13 cellular contexts compared by ENCODE assay signal in the genomic region with DNA sequence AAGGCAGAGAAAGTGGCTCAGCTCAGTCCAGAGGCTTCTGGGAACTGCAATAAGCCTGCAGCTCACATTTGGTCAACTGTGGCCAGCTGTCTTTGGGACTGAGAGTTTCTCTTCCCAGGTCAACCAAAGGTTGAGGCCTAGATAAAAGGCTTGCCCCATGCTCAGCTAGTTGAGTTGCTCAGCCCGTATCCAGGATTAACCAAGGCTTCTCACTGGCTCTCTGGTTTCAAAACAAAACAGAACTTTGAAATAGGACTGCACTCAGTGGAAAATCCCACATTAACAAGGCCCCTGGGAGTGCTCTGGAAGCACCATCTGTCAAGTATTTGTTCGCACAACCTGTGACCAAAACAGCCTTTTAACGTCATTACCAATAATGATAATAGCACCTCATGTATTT. TPM values are rescaled to one million over a fixed set of nuclear protein-coding genes. Genes with fewer than 3 reads are reported as not detected.
A peak's percentile ranks its signal among the peaks of the same experiment; 100 is the strongest.
DNase-seq lines count a peak whose midpoint lies in the region; ATAC-seq and TF ChIP-seq lines count a peak whose summit lies in the region.
"Had no signal": no experiment of that assay in that cellular context is flagged by ENCODE, and none has a peak within 500 bp of the region (broad histone marks: within the 10 kb centered on the region; RNA-seq: fewer than 3 reads in every experiment).

No MANE protein-coding gene starts in this region.

- H3K9me3 ChIP-seq in IMR-90 (ENCODE audit: control insufficient read depth, insufficient read depth, low read length), result no peaks in the 10 kb centered on the region
- no peaks in the 10 kb centered on the region for H3K9me3 ChIP-seq in hepatocyte (ENCODE audit: low read depth)
- H3K9me3 ChIP-seq in subcutaneous abdominal adipose tissue (ENCODE audit: control insufficient read depth in 5 of 5, low read length in 5 of 5), result no peaks in the 10 kb centered on the region
- no peaks in the 10 kb centered on the region for H3K9me3 ChIP-seq in colonic mucosa

- no peak overlapping the region for H3K4me3 Mint-ChIP-seq in chondrocyte (ENCODE audit: unreplicated experiment)
- H3K4me3 Mint-ChIP-seq: stimulated activated effector memory CD8-positive, alpha-beta T cell treated with anti-CD3 and anti-CD28 coated beads, Interleukin-12 subunit alpha, Interleukin-12 subunit beta, amount 100 ng/mL, for 72 hours had no signal

- no peak overlapping the region for H4K8ac ChIP-seq in IMR-90 (ENCODE audit: low read depth in 2 of 2, low read length in 2 of 2)

- no peaks in the 10 kb centered on the region for H3K79me2 ChIP-seq in hepatocyte

- no peak overlapping the region for H2AK5ac ChIP-seq in IMR-90 (ENCODE audit: low read depth, low read length)

- TF ChIP-seq RAD21 in IMR-90 (IDR thresholded peaks at IDR 0.05; ENCODE audit: low read length), result no peak

- no peak overlapping the region for H3K4ac ChIP-seq in IMR-90 (ENCODE audit: low read depth, low read length)

- intact Hi-C loops in IMR-90 (cut with micrococcal nuclease), result no loop called here
- intact Hi-C loops in colonic mucosa (cut with DNase I), result no loop called here

- H3K9ac ChIP-seq in IMR-90 (ENCODE audit: low read depth, low read length) (no peak overlapping the region), subcutaneous abdominal adipose tissue (ENCODE audit: low read length in 5 of 5) (peak overlapping the region in 1 of 5 donors; percentile 39), colonic mucosa (ENCODE audit: low read depth in 2 of 2, low read length in 2 of 2) (no peak overlapping the region)

- no peak overlapping the region for H2BK5ac ChIP-seq in IMR-90 (ENCODE audit: low read depth, low read length, poor library complexity, severe bottlenecking)

- no peak overlapping the region for H4K91ac ChIP-seq in IMR-90 (ENCODE audit: insufficient read depth, low read depth, low read length)

- H3K4me1 Mint-ChIP-seq in chondrocyte (ENCODE audit: low read depth), result peaks cover 18% of the 10 kb centered on the region
- H3K4me1 Mint-ChIP-seq: stimulated activated effector memory CD8-positive, alpha-beta T cell treated with anti-CD3 and anti-CD28 coated beads, Interleukin-12 subunit alpha, Interleukin-12 subunit beta, amount 100 ng/mL, for 72 hours had no signal

- dilution Hi-C loops in IMR-90 (cut with HindIII; ENCODE audit: low sequenced_read_pairs, unreplicated experiment), result no loop called here

- no peaks in the 10 kb centered on the region for H3K9me2 ChIP-seq in hepatocyte (replicated peaks; ENCODE audit: insufficient read depth)

- no peak overlapping the region for H3K4me3 ChIP-seq in IMR-90 (ENCODE audit: insufficient read depth, low read depth, low read length)
- H3K4me3 ChIP-seq in hepatocyte, result no peak overlapping the region
- no peak overlapping the region for H3K4me3 ChIP-seq in subcutaneous abdominal adipose tissue (ENCODE audit: low read depth in 1 of 5, low read length in 5 of 5)
- no peak overlapping the region for H3K4me3 ChIP-seq in colonic mucosa
- H3K4me3 ChIP-seq: dorsolateral prefrontal cortex had no signal

- no peak overlapping the region for H2BK20ac ChIP-seq in IMR-90 (ENCODE audit: low read depth, low read length)

- H3K27ac Mint-ChIP-seq in chondrocyte (ENCODE audit: unreplicated experiment), result no peak overlapping the region
- H3K27ac Mint-ChIP-seq: stimulated activated effector memory CD8-positive, alpha-beta T cell treated with anti-CD3 and anti-CD28 coated beads, Interleukin-12 subunit alpha, Interleukin-12 subunit beta, amount 100 ng/mL, for 72 hours had no signal

- no peak overlapping the region for H2AFZ ChIP-seq in IMR-90 (replicated peaks; ENCODE audit: low read length, poor library complexity)
- H2AFZ ChIP-seq in hepatocyte, result no peak overlapping the region

- no peak for DNase-seq in IMR-90
- DNase-seq in NCI-H82 (lab: John Stamatoyannopoulos, UW), result peak; percentile 98
- peak; percentile 56 for DNase-seq in hepatocyte (ENCODE audit: low spot score)
- no peak for DNase-seq in GM10248 (ENCODE audit: extremely low spot score)
- DNase-seq in chondrocyte (ENCODE audit: low spot score), result no peak
- no peak for DNase-seq in colonic mucosa
- DNase-seq: dorsolateral prefrontal cortex, EL, kidney, small intestine had no signal

- H3K27me3 ChIP-seq in IMR-90 (ENCODE audit: control insufficient read depth, insufficient read depth, low read length) (peaks cover 5% of the 10 kb centered on the region; the same call in 1 of the 2 replicates), hepatocyte (no peaks in the 10 kb centered on the region), subcutaneous abdominal adipose tissue (ENCODE audit: control insufficient read depth in 5 of 5, insufficient read depth in 4 of 5, low read length in 5 of 5) (no peaks in the 10 kb centered on the region), colonic mucosa (no peaks in the 10 kb centered on the region)
- H3K27me3 ChIP-seq: dorsolateral prefrontal cortex had no signal

- H3K36me3 ChIP-seq in IMR-90 (ENCODE audit: control insufficient read depth, insufficient read depth, low read length) (no peaks in the 10 kb centered on the region), hepatocyte (replicated peaks; ENCODE audit: insufficient read depth, low read depth) (no peaks in the 10 kb centered on the region), subcutaneous abdominal adipose tissue (ENCODE audit: control insufficient read depth in 5 of 5, insufficient read depth in 5 of 5, low read length in 5 of 5) (no peaks in the 10 kb centered on the region), colonic mucosa (no peaks in the 10 kb centered on the region)

- no peaks in the 10 kb centered on the region for H3K9me1 ChIP-seq in IMR-90 (ENCODE audit: insufficient read depth, low read length)

- H3K18ac ChIP-seq in IMR-90 (ENCODE audit: low read depth, low read length), result no peak overlapping the region

- no peak overlapping the region for H3K56ac ChIP-seq in IMR-90 (ENCODE audit: extremely low read depth, insufficient read depth, low read length)

- no peak overlapping the region for H2BK15ac ChIP-seq in IMR-90 (ENCODE audit: low read depth, low read length)

- no peaks in the 10 kb centered on the region for H3K79me1 ChIP-seq in IMR-90 (ENCODE audit: low read depth in 1 of 2, low read length in 2 of 2)

- H3K4me2 ChIP-seq in IMR-90 (ENCODE audit: low read depth, low read length), result no peak overlapping the region
- H3K4me2 ChIP-seq in hepatocyte, result no peak overlapping the region

- no peaks in the 10 kb centered on the region for H3K27me3 Mint-ChIP-seq in chondrocyte (ENCODE audit: low read depth)

- H2BK120ac ChIP-seq in IMR-90 (ENCODE audit: low read depth, low read length), result no peak overlapping the region

- H2AK9ac ChIP-seq in IMR-90 (replicated peaks; ENCODE audit: low read depth, low read length, poor library complexity), result no peak overlapping the region

- WGBS in IMR-90 (ENCODE audit: extremely low coverage in 2 of 2, insufficient read length in 1 of 2), 2 experiments, result 8% methylated on average over 2 of the region's 3 CpGs; no CpG with 5 or more reads in 1 of the 2 experiments
- 42% methylated on average over 3 of the region's 3 CpGs for WGBS in hepatocyte (ENCODE audit: low lambda C conversion rate, missing lambda C conversion rate)

- CTCF ChIA-PET in IMR-90 (lab: Yijun Ruan, JAX) (no interaction called here), GM10248 (lab: Yijun Ruan, JAX) (interaction anchor here (1.6 kb wide), 1 partner anchor 42 kb away, joined by 5 read pairs; no protein-coding TSS in a partner anchor)

- in situ Hi-C loops in IMR-90 (cut with MboI; ENCODE audit: low sequenced_read_pairs), result no loop called here

- TF ChIP-seq CTCF in IMR-90 (conservative IDR thresholded peaks at IDR 0.05; ENCODE audit: low read depth, low read length) (no peak), hepatocyte (IDR thresholded peaks at IDR 0.05; ENCODE audit: poor library complexity) (no peak), GM10248 (IDR thresholded peaks at IDR 0.05; ENCODE audit: control extremely low read depth, extremely low read depth, low read depth, missing control alignments) (no peak), chondrocyte (IDR thresholded peaks at IDR 0.05) (no peak), colonic mucosa (IDR thresholded peaks at IDR 0.05) (no peak)

- no peak overlapping the region for H3K14ac ChIP-seq in IMR-90 (replicated peaks; ENCODE audit: low read depth, low read length)

- no peak overlapping the region; the same call in 1 of the 2 replicates for H4K5ac ChIP-seq in IMR-90 (ENCODE audit: low read depth, low read length)

- POLR2A ChIA-PET in IMR-90 (lab: Charles Lee; ENCODE audit: unreplicated experiment) (no interaction called here), GM10248 (lab: Yijun Ruan, JAX) (no interaction called here)

- H3K4me1 ChIP-seq in IMR-90 (ENCODE audit: control insufficient read depth, insufficient read depth, low read length) (peaks cover 1% of the 10 kb centered on the region; the same call in 1 of the 2 replicates), hepatocyte (ENCODE audit: insufficient read depth) (peaks cover 12% of the 10 kb centered on the region), subcutaneous abdominal adipose tissue (ENCODE audit: control insufficient read depth in 5 of 5, insufficient read depth in 5 of 5, low read length in 5 of 5) (peaks cover 4 to 16% (median 13%) of the 10 kb centered on the region in 5 donors), colonic mucosa (no peaks in the 10 kb centered on the region)

- no peaks in the 10 kb centered on the region for H4K20me1 ChIP-seq in IMR-90 (ENCODE audit: insufficient read depth, low read length)
- no peaks in the 10 kb centered on the region for H4K20me1 ChIP-seq in hepatocyte (ENCODE audit: insufficient read depth, poor library complexity, severe bottlenecking)

- no peak for TF ChIP-seq POLR2A in IMR-90 (IDR thresholded peaks at IDR 0.05; ENCODE audit: low read depth, low read length)

- H3K9me3 Mint-ChIP-seq in chondrocyte (ENCODE audit: low read depth), result no peaks in the 10 kb centered on the region
- H3K9me3 Mint-ChIP-seq: stimulated activated effector memory CD8-positive, alpha-beta T cell treated with anti-CD3 and anti-CD28 coated beads, Interleukin-12 subunit alpha, Interleukin-12 subunit beta, amount 100 ng/mL, for 72 hours had no signal

- ATAC-seq in IMR-90 (ENCODE audit: low read depth), result peak; percentile 46
- ATAC-seq in HG02870 (IDR thresholded peaks at IDR 0.05; ENCODE audit: unreplicated experiment), result no peak
- ATAC-seq: stimulated activated effector memory CD8-positive, alpha-beta T cell treated with anti-CD3 and anti-CD28 coated beads, Interleukin-12 subunit alpha, Interleukin-12 subunit beta, amount 100 ng/mL, for 72 hours had no signal

- no peaks in the 10 kb centered on the region for H3K36me3 Mint-ChIP-seq in chondrocyte (ENCODE audit: low read depth)
- H3K36me3 Mint-ChIP-seq: stimulated activated effector memory CD8-positive, alpha-beta T cell treated with anti-CD3 and anti-CD28 coated beads, Interleukin-12 subunit alpha, Interleukin-12 subunit beta, amount 100 ng/mL, for 72 hours had no signal

- no TSS peak for BruUV-seq in IMR-90 (replicated peaks; lab: Mats Ljungman, UMichigan)

- H3K27ac ChIP-seq in IMR-90 (ENCODE audit: insufficient read depth, low read length) (no peak overlapping the region), hepatocyte (peak overlapping the region; percentile 36), subcutaneous abdominal adipose tissue (ENCODE audit: low read depth, low read length) (peak overlapping the region; percentile 80), colonic mucosa (no peak overlapping the region)
- H3K27ac ChIP-seq: dorsolateral prefrontal cortex had no signal

- H3K23ac ChIP-seq in IMR-90 (ENCODE audit: low read depth, low read length), result no peak overlapping the region

RNA-seq across cellular contexts. Expression of a gene that starts 40.3 kb away (rescaled TPM):
- total RNA-seq in IMR-90 (2012; rRNA removed), result 8.8 and 8.9 TPM in 2 replicates
- polyA plus RNA-seq in IMR-90 (2012; rRNA removed), result 4.8 and 4.9 TPM in 2 replicates
- 3.0 and 3.1 TPM in 2 replicates for polyA plus RNA-seq in IMR-90 (2012; cell fraction: cytosol; rRNA removed)
- polyA plus RNA-seq in IMR-90 (2012; cell fraction: nucleus; rRNA removed; ENCODE audit: low replicate concordance), result 4.5 and 10.4 TPM in 2 replicates
- total RNA-seq in hepatocyte, result 5.3 and 13.0 TPM in 2 replicates
- polyA plus RNA-seq in hepatocyte, result 2.5 and 3.5 TPM in 2 replicates
- 78.1 to 81.4 TPM (median 78.5 TPM) in 3 replicates for total RNA-seq in chondrocyte
- total RNA-seq in colonic mucosa, result 1 to 10 TPM; 2.2 to 3.7 TPM

Comparison
In these comparisons a context has a peak if more than half of its experiments do, and no peak if none do; other contexts are left out.
1. DNase-seq: peak in NCI-H82 (single experiment) and hepatocyte (single experiment); none in IMR-90 (single experiment), GM10248 (single experiment), chondrocyte (single experiment) and colonic mucosa (single experiment).
2. H3K27ac ChIP-seq: peak in hepatocyte (single experiment) and subcutaneous abdominal adipose tissue (single experiment); none in IMR-90 (single experiment) and colonic mucosa (single experiment).